Comparison of ENCODE assay signal across 9 cellular contexts in the genomic region with DNA sequence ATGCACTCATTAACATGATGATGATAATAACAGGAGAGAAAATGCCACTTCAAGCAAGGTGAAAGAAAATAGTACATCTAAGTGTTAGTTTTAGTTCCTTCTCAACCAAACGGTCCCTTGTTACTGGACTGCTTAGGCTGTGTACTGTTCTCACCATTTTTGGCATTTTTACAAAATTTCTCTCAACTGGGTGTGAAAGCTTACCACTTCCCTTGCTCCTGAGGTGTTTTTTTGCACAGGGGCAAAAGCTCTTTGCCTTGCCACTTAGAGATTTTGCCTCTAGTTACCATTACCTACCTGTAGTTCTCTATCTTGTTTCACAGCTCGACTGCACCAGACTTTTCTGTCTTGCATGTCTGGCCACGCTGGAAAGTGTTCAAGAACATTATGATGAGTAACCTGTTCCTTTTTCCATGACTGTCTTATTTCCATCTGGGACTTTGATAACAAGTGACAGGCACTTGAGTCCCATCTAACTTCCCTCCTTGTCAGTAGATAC. TPM values are rescaled to one million over a fixed set of nuclear protein-coding genes. Genes with fewer than 3 reads are reported as not detected.
DNase-seq lines count a peak whose midpoint lies in the region; ATAC-seq, FAIRE-seq and TF ChIP-seq lines count a peak whose summit lies in the region.
"Had no signal": no experiment of that assay in that cellular context is flagged by ENCODE, and none has a peak within 500 bp of the region (broad histone marks: within the 10 kb centered on the region; RNA-seq: fewer than 3 reads in every experiment).

No MANE protein-coding gene starts in this region.

- intact Hi-C loops in adrenal gland (cut with DNase I) (no loop called here), psoas muscle (cut with DNase I) (loop anchor here (5.0 to 10.0 kb wide), 3 partner anchors 35 to 97 kb away; no protein-coding TSS in a partner anchor), esophagus squamous epithelium (cut with DNase I) (no loop called here), dorsolateral prefrontal cortex (cut with DNase I) (no loop called here)

- no peaks in the 10 kb centered on the region for H3K9me3 ChIP-seq in adrenal gland (replicated peaks in 1 of 3)
- H3K9me3 ChIP-seq in psoas muscle: no peaks in the 10 kb centered on the region
- no peaks in the 10 kb centered on the region for H3K9me3 ChIP-seq in esophagus squamous epithelium

- H3K27ac ChIP-seq in adrenal gland: peak overlapping the region; percentile 2 to 52 (median 31)
- peak overlapping the region; percentile 50 for H3K27ac ChIP-seq in psoas muscle
- peak overlapping the region in 2 of 4 donors; percentile 12 to 22 for H3K27ac ChIP-seq in esophagus squamous epithelium
- H3K27ac ChIP-seq in dorsolateral prefrontal cortex: no peak overlapping the region
- H3K27ac ChIP-seq: KMS-11 had no signal

- H3K4me3 ChIP-seq in Jurkat, Clone E6-1 (ENCODE audit: low read length): peak overlapping the region; percentile 20
- H3K4me3 ChIP-seq in adrenal gland: no peak overlapping the region
- H3K4me3 ChIP-seq in psoas muscle: no peak overlapping the region
- no peak overlapping the region for H3K4me3 ChIP-seq in esophagus squamous epithelium
- H3K4me3 ChIP-seq in dorsolateral prefrontal cortex: no peak overlapping the region

- WGBS in adrenal gland, 4 donors: 24 to 33% (median 26%) methylated on average over 3 of the region's 3 CpGs
- WGBS in psoas muscle, 3 donors: 5 to 25% (median 14%) methylated on average over 3 of the region's 3 CpGs
- 16 to 18% methylated on average over 3 of the region's 3 CpGs for WGBS in esophagus squamous epithelium, 2 donors

- H3K36me3 ChIP-seq in adrenal gland (replicated peaks in 1 of 2): no peaks in the 10 kb centered on the region
- no peaks in the 10 kb centered on the region for H3K36me3 ChIP-seq in psoas muscle (ENCODE audit: insufficient read depth in 1 of 2, low read depth in 1 of 2)
- H3K36me3 ChIP-seq in esophagus squamous epithelium: no peaks in the 10 kb centered on the region

- peaks cover 51 to 82% of the 10 kb centered on the region in 2 donors for H3K4me1 ChIP-seq in adrenal gland (replicated peaks in 1 of 2)
- H3K4me1 ChIP-seq in psoas muscle: peaks cover 69% of the 10 kb centered on the region
- peaks cover 25 to 73% (median 51%) of the 10 kb centered on the region in 3 donors for H3K4me1 ChIP-seq in esophagus squamous epithelium

- ATAC-seq in GM21529 (IDR thresholded peaks at IDR 0.05; ENCODE audit: unreplicated experiment): peak; percentile 67
- ATAC-seq in psoas muscle: peak; percentile 68 to 95 (median 82)

- TF ChIP-seq CTCF in adrenal gland (IDR thresholded peaks at IDR 0.05): no peak
- TF ChIP-seq CTCF in psoas muscle (IDR thresholded peaks at IDR 0.05): no peak
- TF ChIP-seq CTCF in esophagus squamous epithelium (IDR thresholded peaks at IDR 0.05): no peak
- TF ChIP-seq CTCF in dorsolateral prefrontal cortex (IDR thresholded peaks at IDR 0.05 in 54 of 56, conservative IDR thresholded peaks at IDR 0.05 in 2 of 56; ENCODE audit: low read depth in 1 of 56, partially characterized antibody in 56 of 56): no peak

- peak; percentile 60 for FAIRE-seq in GM12892 (lab: Jason Lieb, UNC)

- DNase-seq in GM12892 (ENCODE audit: insufficient read length) (no peak), adrenal gland (peak in 5 of 7 donors; percentile 33 to 64 (median 55)), psoas muscle (no peak), esophagus squamous epithelium (lab: John Stamatoyannopoulos, UW) (no peak), NCI-H1092 treated with DMSO at 0.1 percent for 48 hours (lab: John Stamatoyannopoulos, UW) (no peak), dorsolateral prefrontal cortex (no peak)
- DNase-seq in Jurkat, Clone E6-1 (ENCODE audit: low read depth, low spot score): no peak

- no peak for TF ChIP-seq POLR2A in GM12892 (IDR thresholded peaks at IDR 0.05; ENCODE audit: low read depth, low read length)
- no peak for TF ChIP-seq POLR2A in adrenal gland (IDR thresholded peaks at IDR 0.05)
- TF ChIP-seq POLR2A in esophagus squamous epithelium (IDR thresholded peaks at IDR 0.05): no peak

- no peaks in the 10 kb centered on the region for H3K27me3 ChIP-seq in adrenal gland
- no peaks in the 10 kb centered on the region for H3K27me3 ChIP-seq in psoas muscle (ENCODE audit: insufficient read depth in 3 of 3, low read length in 2 of 3)
- H3K27me3 ChIP-seq in esophagus squamous epithelium: no peaks in the 10 kb centered on the region
- H3K27me3 ChIP-seq in dorsolateral prefrontal cortex: no peaks in the 10 kb centered on the region

RNA-seq across cellular contexts. Expression of a gene that starts 10.7 kb away (rescaled TPM):
- 23.1 TPM for polyA plus RNA-seq in GM12892 (2012; ENCODE audit: missing spikeins)
- 120 TPM for polyA plus RNA-seq in Jurkat, Clone E6-1 (2012; ENCODE audit: insufficient read depth, insufficient read length)
- total RNA-seq in adrenal gland (100 to 1,000 TPM; 102 to 270 (median 216) TPM), psoas muscle (10 to 100 TPM; 51.7 to 88.2 (median 74.1) TPM), esophagus squamous epithelium (10 to 100 TPM; 26.2 to 79.2 (median 52.4) TPM), dorsolateral prefrontal cortex (100 to 1,000 TPM in 3 of 120 experiments, 10 to 100 TPM in 117; 27.7 to 122 (median 55.1) TPM)
- polyA plus RNA-seq in adrenal gland (10 to 100 TPM; 34.0 to 90.9 (median 49.0) TPM), psoas muscle (10 to 100 TPM; 10.1 to 70.5 (median 22.0) TPM)

Comparison
In these comparisons a context has a peak if more than half of its experiments do, and no peak if none do; other contexts are left out.
1. DNase-seq: peak in adrenal gland (5 of 7); none in GM12892 (single experiment), Jurkat, Clone E6-1 (single experiment), psoas muscle (0 of 2), esophagus squamous epithelium (single experiment), NCI-H1092 treated with DMSO at 0.1 percent for 48 hours (single experiment) and dorsolateral prefrontal cortex (0 of 10).
2. H3K27ac ChIP-seq: peak in adrenal gland (5 of 5) and psoas muscle (single experiment); none in dorsolateral prefrontal cortex (0 of 59).
3. intact Hi-C loops: an anchor here in psoas muscle (5.0 to 10.0 kb wide); none called in adrenal gland, esophagus squamous epithelium and dorsolateral prefrontal cortex.